ENCODE assay signal across 1 cellular context in the genomic region with DNA sequence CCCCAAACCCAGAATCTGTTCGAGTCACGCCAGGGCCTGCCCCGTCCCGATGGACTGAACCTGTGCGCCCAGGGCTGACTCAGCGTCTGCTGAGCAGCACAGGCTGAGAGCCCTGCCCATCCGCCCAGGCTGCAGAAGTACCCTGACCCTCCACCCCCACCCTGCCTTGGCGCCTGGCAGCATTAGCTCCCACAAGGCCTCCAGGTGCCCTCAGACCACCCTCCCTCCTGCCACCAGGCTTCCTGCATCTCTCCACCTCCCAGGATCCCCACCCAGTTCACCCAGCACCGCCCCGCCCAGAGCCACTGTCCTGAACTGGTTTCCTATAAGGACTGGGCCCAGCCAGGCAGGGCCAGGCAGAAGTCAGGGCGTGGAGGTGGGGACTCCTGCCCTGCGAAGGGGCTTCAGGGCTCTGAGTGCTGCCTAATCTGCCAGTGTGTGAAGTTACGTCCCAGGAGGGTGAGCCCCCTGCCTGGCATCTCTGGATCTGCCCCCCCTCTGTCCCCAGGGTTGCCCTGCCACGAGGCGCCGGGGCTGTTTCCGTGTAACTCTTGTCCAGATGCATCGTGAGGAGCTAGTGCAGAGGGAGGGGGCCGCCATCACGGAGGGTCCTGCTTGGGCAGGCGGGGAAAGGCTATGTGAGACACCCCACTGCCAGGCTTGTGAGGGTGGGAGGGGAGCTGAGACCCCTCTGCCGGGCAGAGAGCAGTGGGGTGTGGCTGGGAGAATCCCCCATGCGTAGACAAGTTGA.
TF ChIP-seq lines count a peak whose summit lies in the region.

No MANE protein-coding gene starts in this region.

TF ChIP-seq in H1, 55 proteins besides CTCF, POLR2A, EP300 and RAD21:
- TF ChIP-seq SP1 (IDR thresholded peaks at IDR 0.05; ENCODE audit: low read depth, low read length) (no peak), GTF2F1 (IDR thresholded peaks at IDR 0.05; ENCODE audit: borderline replicate concordance, low read depth, low read length) (no peak), TAF1 (IDR thresholded peaks at IDR 0.05; ENCODE audit: low read depth, low read length) (no peak), YY1 (IDR thresholded peaks at IDR 0.05; ENCODE audit: low read depth, low read length) (no peak), CEBPB (IDR thresholded peaks at IDR 0.05; ENCODE audit: low read depth, low read length) (no peak), RXRA (IDR thresholded peaks at IDR 0.05; ENCODE audit: insufficient read depth, low read depth, low read length) (no peak), SP4 (IDR thresholded peaks at IDR 0.05; ENCODE audit: low read length) (no peak), CREB1 (IDR thresholded peaks at IDR 0.05) (no peak), JUN (IDR thresholded peaks at IDR 0.05; ENCODE audit: low read depth, low read length) (no peak), FOSL1 (IDR thresholded peaks at IDR 0.05; ENCODE audit: insufficient read depth, low read depth, low read length) (no peak), POLR2AphosphoS5 (IDR thresholded peaks at IDR 0.05; ENCODE audit: low read depth, low read length) (no peak)
